11 cellular contexts compared by ENCODE assay signal in the genomic region with DNA sequence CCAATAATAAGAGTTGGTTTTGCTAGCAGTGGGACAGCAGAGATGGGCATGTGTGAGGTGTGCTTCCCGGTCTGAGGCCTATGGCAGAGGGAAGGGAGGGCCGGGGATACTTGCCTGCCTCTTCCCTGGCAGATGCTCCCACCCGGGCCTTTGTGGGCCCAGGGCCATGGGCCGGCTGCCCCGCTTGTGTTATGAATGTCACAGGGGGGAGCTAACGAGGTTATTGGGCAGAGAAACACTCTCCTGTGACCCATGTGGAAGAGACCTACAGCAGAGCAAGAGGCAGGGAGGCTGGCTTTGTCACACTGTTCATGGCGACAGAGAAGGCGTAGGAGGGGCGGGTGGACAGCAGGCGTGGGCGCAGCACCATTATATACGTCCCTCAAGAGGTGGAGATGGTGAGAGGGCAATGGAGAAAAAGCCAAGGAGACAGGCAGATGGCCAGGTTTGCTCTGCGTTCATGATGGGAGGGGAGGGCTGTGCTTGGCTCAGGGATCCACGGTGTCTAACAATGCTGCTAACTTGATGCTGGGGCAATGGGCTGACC. TPM values are rescaled to one million over a fixed set of nuclear protein-coding genes. Genes with fewer than 3 reads are reported as not detected.
DNase-seq lines count a peak whose midpoint lies in the region; ATAC-seq and TF ChIP-seq lines count a peak whose summit lies in the region.
"Had no signal": no experiment of that assay in that cellular context is flagged by ENCODE, and none has a peak within 500 bp of the region (broad histone marks: within the 10 kb centered on the region; RNA-seq: fewer than 3 reads in every experiment).

No MANE protein-coding gene starts in this region.

- H3K27me3 Mint-ChIP-seq in central memory CD8-positive, alpha-beta T cell, result no peaks in the 10 kb centered on the region

- H3K4me3 ChIP-seq in right cardiac atrium (ENCODE audit: low read length) (no peak overlapping the region), vagina (no peak overlapping the region)
- H3K4me3 ChIP-seq: spleen had no signal

- H3K27ac ChIP-seq in right cardiac atrium (ENCODE audit: low read length) (no peak overlapping the region), vagina (peak overlapping the region; percentile 39)

- ATAC-seq in Right ventricle myocardium inferior (peak; percentile 16), right cardiac atrium (no peak), GM18907 (IDR thresholded peaks at IDR 0.05; ENCODE audit: unreplicated experiment) (no peak)
- ATAC-seq in central memory CD8-positive, alpha-beta T cell (replicated peaks; ENCODE audit: extremely low read depth, poor library complexity, severe bottlenecking), result no peak

- H3K9me3 Mint-ChIP-seq in central memory CD8-positive, alpha-beta T cell, result no peaks in the 10 kb centered on the region

- H3K4me1 ChIP-seq in right cardiac atrium (ENCODE audit: control insufficient read depth, insufficient read depth, low read length), result peaks cover 9% of the 10 kb centered on the region
- peaks cover 65% of the 10 kb centered on the region for H3K4me1 ChIP-seq in vagina

- peaks cover 92% of the 10 kb centered on the region for H3K4me1 Mint-ChIP-seq in central memory CD8-positive, alpha-beta T cell

- H3K27me3 ChIP-seq in right cardiac atrium (ENCODE audit: control insufficient read depth, insufficient read depth), result no peaks in the 10 kb centered on the region
- H3K27me3 ChIP-seq in vagina, result no peaks in the 10 kb centered on the region
- H3K27me3 ChIP-seq: spleen had no signal

- TF ChIP-seq POLR2A in vagina (IDR thresholded peaks at IDR 0.05), result no peak

- peaks cover 85% of the 10 kb centered on the region for H3K36me3 Mint-ChIP-seq in central memory CD8-positive, alpha-beta T cell (ENCODE audit: insufficient read depth)

- H3K9me3 ChIP-seq in right cardiac atrium (ENCODE audit: control insufficient read depth, low read length) (no peaks in the 10 kb centered on the region), vagina (no peaks in the 10 kb centered on the region)
- H3K9me3 ChIP-seq: spleen had no signal

- TF ChIP-seq CTCF in vagina (IDR thresholded peaks at IDR 0.05), result no peak

- H3K36me3 ChIP-seq in vagina, result peaks cover 0 to 32% of the 10 kb centered on the region in 2 donors

- intact Hi-C loops in Right ventricle myocardium inferior (cut with DNase I), result no loop called here
- intact Hi-C loops in right cardiac atrium (cut with DNase I), result loop anchor here in 1 of 4 donors (10.0 kb wide), 1 partner anchor 392 kb away; no protein-coding TSS in a partner anchor
- intact Hi-C loops in vagina (cut with DNase I), result no loop called here

- H3K4me3 Mint-ChIP-seq in central memory CD8-positive, alpha-beta T cell, result no peak overlapping the region

- peak overlapping the region; percentile 80 for H3K27ac Mint-ChIP-seq in central memory CD8-positive, alpha-beta T cell (ENCODE audit: low read depth)

- DNase-seq in Right ventricle myocardium inferior (ENCODE audit: missing footprints), result peak; percentile 37
- no peak for DNase-seq in right cardiac atrium
- DNase-seq in central memory CD8-positive, alpha-beta T cell (ENCODE audit: low spot score in 2 of 2), result no peak
- peak; percentile 60 for DNase-seq in mesenteric fat pad (ENCODE audit: low spot score)
- no peak for DNase-seq in vagina (ENCODE audit: extremely low spot score in 2 of 2)
- DNase-seq in CD1c-positive myeloid dendritic cell (ENCODE audit: extremely low spot score), result no peak
- DNase-seq in islet precursor cell, result no peak
- DNase-seq: activated effector memory CD4-positive, alpha-beta T cell treated with Interleukin-2 at 50 U/mL for 16 hours; DMS79; spleen had no signal

- WGBS in right cardiac atrium, result 56% methylated on average over 14 of the region's 14 CpGs

RNA-seq across cellular contexts. Expression of gene CCND2, which starts 13.3 kb away (rescaled TPM):
- total RNA-seq in Right ventricle myocardium inferior (214 TPM), right cardiac atrium (100 to 1,000 TPM; 200 to 255 (median 218) TPM), mesenteric fat pad (93.0 TPM), vagina (57.5 TPM)
- 44.3 TPM for polyA plus RNA-seq in right cardiac atrium

RNA-seq across cellular contexts. Expression of gene TIGAR, which starts 34.2 kb away (rescaled TPM):
- total RNA-seq in Right ventricle myocardium inferior (16.5 TPM), right cardiac atrium (10 to 100 TPM in 2 of 4 donors, 1 to 10 TPM in 2; 8.6 to 14.5 (median 11.1) TPM), mesenteric fat pad (13.8 TPM), vagina (0.98 TPM)
- 4.9 TPM for polyA plus RNA-seq in right cardiac atrium

Comparison
In these comparisons a context has a peak if more than half of its experiments do, and no peak if none do; other contexts are left out.
1. DNase-seq: peak in Right ventricle myocardium inferior (single experiment) and mesenteric fat pad (single experiment); none in right cardiac atrium (0 of 3), central memory CD8-positive, alpha-beta T cell (0 of 2), vagina (0 of 2), CD1c-positive myeloid dendritic cell (single experiment) and islet precursor cell (single experiment).